In the genomic region with DNA sequence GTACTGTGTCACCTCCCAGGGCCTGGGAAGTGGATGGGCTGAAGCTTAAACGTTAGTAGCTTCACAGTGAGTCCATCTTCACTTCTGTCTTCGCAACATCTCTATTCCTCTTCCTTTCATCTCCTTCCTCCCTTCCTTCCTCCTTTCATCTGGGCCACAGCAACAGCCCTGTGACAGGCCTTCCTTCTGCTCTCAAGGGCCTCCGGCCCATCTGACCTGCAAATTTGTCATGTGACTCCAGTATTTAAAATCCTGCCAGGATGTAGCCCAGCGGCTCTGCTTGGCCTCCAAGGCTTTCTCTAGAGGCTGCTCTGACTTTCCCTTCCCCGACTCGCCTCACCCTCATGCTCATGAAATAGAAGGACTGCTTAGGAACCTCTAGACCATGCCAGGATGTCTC, we compare ENCODE assay signal across 14 cellular contexts.
"Had no signal": no experiment of that assay in that cellular context is flagged by ENCODE, and none has a peak within 500 bp of the region (broad histone marks: within the 10 kb centered on the region; RNA-seq: fewer than 3 reads in every experiment).

No MANE protein-coding gene starts in this region.

- H3K9me3 Mint-ChIP-seq: activated naive CD8-positive, alpha-beta T cell treated with anti-CD3 and anti-CD28 coated beads for 36 hours; activated T-cell treated with anti-CD3 and anti-CD28 coated beads, Interleukin-2, amount 50 U/mL, for 4 hours; natural killer cell; T-cell had no signal

- H3K36me3 Mint-ChIP-seq: activated naive CD8-positive, alpha-beta T cell treated with anti-CD3 and anti-CD28 coated beads for 36 hours; natural killer cell; T-cell had no signal

- H3K9me3 ChIP-seq: prostate gland, testis had no signal

- H3K27me3 ChIP-seq: dorsolateral prefrontal cortex, right lobe of liver, testis had no signal

- ATAC-seq: activated T-cell treated with anti-CD3 and anti-CD28 coated beads, Interleukin-2, amount 50 U/mL, for 4 hours; left colon; natural killer cell; right lobe of liver; T-cell had no signal

- H3K27ac ChIP-seq: dorsolateral prefrontal cortex, prostate gland, right lobe of liver, testis had no signal

- H3K4me1 ChIP-seq: prostate gland, right lobe of liver, testis had no signal

- H3K27ac Mint-ChIP-seq: activated CD4-positive, alpha-beta T cell treated with anti-CD3 and anti-CD28 coated beads, Interleukin-2, amount 10 ng/mL, durations not matched to agents 7 days and 5 days; activated naive CD8-positive, alpha-beta T cell treated with anti-CD3 and anti-CD28 coated beads for 36 hours; natural killer cell; T-cell had no signal

- H3K4me3 ChIP-seq: dorsolateral prefrontal cortex, prostate gland, right lobe of liver, testis had no signal

- H3K27me3 Mint-ChIP-seq: activated CD4-positive, alpha-beta T cell treated with anti-CD3 and anti-CD28 coated beads, Interleukin-2, amount 10 ng/mL, durations not matched to agents 7 days and 5 days had no signal

- H3K4me1 Mint-ChIP-seq: activated naive CD8-positive, alpha-beta T cell treated with anti-CD3 and anti-CD28 coated beads for 36 hours; natural killer cell; T-cell had no signal

- H3K36me3 ChIP-seq: prostate gland, right lobe of liver had no signal

- H3K4me3 Mint-ChIP-seq: activated CD4-positive, alpha-beta T cell treated with anti-CD3 and anti-CD28 coated beads, Interleukin-2, amount 10 ng/mL, durations not matched to agents 7 days and 5 days; activated naive CD8-positive, alpha-beta T cell treated with anti-CD3 and anti-CD28 coated beads for 36 hours; activated T-cell treated with anti-CD3 and anti-CD28 coated beads, Interleukin-2, amount 50 U/mL, for 4 hours; natural killer cell; T-cell had no signal

- DNase-seq: activated CD4-positive, alpha-beta T cell treated with anti-CD3 and anti-CD28 coated beads, Interleukin-2, amount 10 ng/mL, durations not matched to agents 7 days and 5 days; activated gamma-delta T cell treated with Interleukin-2 at 50 U/mL for 16 hours; activated naive CD8-positive, alpha-beta T cell treated with anti-CD3 and anti-CD28 coated beads for 36 hours; activated T-cell treated with anti-CD3 and anti-CD28 coated beads, Interleukin-2, amount 50 U/mL, for 4 hours; dorsolateral prefrontal cortex; glutamatergic neuron; left colon; natural killer cell; nucleus accumbens; right lobe of liver; stimulated activated naive CD4-positive, alpha-beta T cell treated with Interleukin-2 at 50 U/mL for 16 hours; T-cell; testis had no signal
